In the genomic region with DNA sequence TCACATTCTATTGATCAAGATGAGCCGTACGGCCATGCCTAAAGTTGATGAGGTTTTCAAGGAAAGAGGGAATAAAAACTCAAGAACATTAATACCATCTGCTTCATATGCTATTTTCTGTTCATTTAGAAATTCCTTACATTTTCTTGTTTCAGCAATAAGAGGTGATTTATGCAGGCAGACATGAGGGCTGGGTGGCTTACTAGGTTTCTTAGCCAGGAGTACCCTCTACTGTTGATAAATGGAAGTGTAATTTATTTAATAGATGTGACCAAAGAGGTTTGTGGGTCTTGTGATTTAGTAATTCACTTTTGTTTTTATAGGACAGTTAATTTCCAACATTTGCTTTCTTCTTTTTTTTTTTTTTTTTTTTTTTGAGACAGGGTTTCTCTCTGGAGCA, we compare ENCODE assay signal across 8 cellular contexts. TPM values are rescaled to one million over a fixed set of nuclear protein-coding genes. Genes with fewer than 3 reads are reported as not detected.
DNase-seq lines count a peak whose midpoint lies in the region; ATAC-seq, FAIRE-seq and TF ChIP-seq lines count a peak whose summit lies in the region.

No MANE protein-coding gene starts in this region.

- H3K36me3 ChIP-seq in adrenal gland (replicated peaks in 1 of 2): no peaks in the 10 kb centered on the region

- peaks cover 0 to 3% (median 0%) of the 10 kb centered on the region in 7 donors for H3K9me3 Mint-ChIP-seq in CD14-positive monocyte

- no peak overlapping the region for H3K4me3 Mint-ChIP-seq in CD14-positive monocyte

- H3K27me3 Mint-ChIP-seq in CD14-positive monocyte (ENCODE audit: low read depth in 3 of 3): peaks cover 0 to 3% (median 2%) of the 10 kb centered on the region in 3 donors

- H3K27me3 ChIP-seq in adrenal gland: no peaks in the 10 kb centered on the region

- no peak for DNase-seq in CD14-positive monocyte (ENCODE audit: low spot score)
- DNase-seq in GM12891 (ENCODE audit: insufficient read length, low spot score): no peak
- DNase-seq in NCI-H2081 (lab: John Stamatoyannopoulos, UW): peak; percentile 3 to 20
- peak in 1 of 7 donors; percentile 11 for DNase-seq in adrenal gland
- DNase-seq in kidney tubule cell (ENCODE audit: low spot score): peak; percentile 55
- no peak for DNase-seq in COLO668 (lab: John Stamatoyannopoulos, UW; ENCODE audit: unreplicated experiment)
- no peak for DNase-seq in T1000 (lab: John Stamatoyannopoulos, UW)

- H3K4me3 ChIP-seq in adrenal gland: no peak overlapping the region

- H3K27ac Mint-ChIP-seq in CD14-positive monocyte: no peak overlapping the region

- TF ChIP-seq CTCF in CD14-positive monocyte (IDR thresholded peaks at IDR 0.05) (peak; percentile 45), adrenal gland (IDR thresholded peaks at IDR 0.05) (peak; percentile 15 to 68 (median 60))

- H3K4me1 Mint-ChIP-seq in CD14-positive monocyte: peaks cover 4% of the 10 kb centered on the region

- no peak for ATAC-seq in GM18873 (IDR thresholded peaks at IDR 0.05; ENCODE audit: low FRiP score, unreplicated experiment)

- H3K4me1 ChIP-seq in adrenal gland (replicated peaks in 1 of 2): no peaks in the 10 kb centered on the region

- no peak for TF ChIP-seq POLR2A in GM12891 (IDR thresholded peaks at IDR 0.05; ENCODE audit: low read depth, low read length)
- TF ChIP-seq POLR2A in adrenal gland (IDR thresholded peaks at IDR 0.05): no peak

- H3K9me3 ChIP-seq in adrenal gland (replicated peaks in 1 of 3): no peaks in the 10 kb centered on the region

- no peak overlapping the region for H3K27ac ChIP-seq in adrenal gland

- FAIRE-seq in GM12891 (lab: Jason Lieb, UNC): peak; percentile 13

- 75 to 91% (median 81%) methylated on average over 2 of the region's 2 CpGs for WGBS in adrenal gland, 4 donors

- no peaks in the 10 kb centered on the region for H3K36me3 Mint-ChIP-seq in CD14-positive monocyte

- intact Hi-C loops in CD14-positive monocyte (cut with micrococcal nuclease): no loop called here
- intact Hi-C loops in adrenal gland (cut with DNase I): no loop called here

TF ChIP-seq in GM12891, 5 proteins besides CTCF, POLR2A, EP300 and RAD21:
- no peak for TF ChIP-seq SPI1 (IDR thresholded peaks at IDR 0.05; ENCODE audit: low read depth, low read length)
- TF ChIP-seq PAX5 (IDR thresholded peaks at IDR 0.05; ENCODE audit: insufficient read depth, low read length, severe bottlenecking): no peak
- no peak for TF ChIP-seq POLR2AphosphoS5 (IDR thresholded peaks at IDR 0.05; ENCODE audit: low read depth, low read length)
- no peak for TF ChIP-seq TAF1 (IDR thresholded peaks at IDR 0.05; ENCODE audit: low read depth, low read length)
- TF ChIP-seq POU2F2 (IDR thresholded peaks at IDR 0.05; ENCODE audit: low read depth, low read length): no peak

RNA-seq across cellular contexts. Expression of a gene that starts 6.4 kb away (rescaled TPM):
- not detected for polyA plus RNA-seq in CD14-positive monocyte
- not detected for polyA plus RNA-seq in GM12891 (2012; ENCODE audit: low read depth, missing spikeins)
- not detected for total RNA-seq in adrenal gland
- not detected for polyA plus RNA-seq in adrenal gland

RNA-seq across cellular contexts. Expression of a gene that starts 35.6 kb away (rescaled TPM):
- polyA plus RNA-seq in CD14-positive monocyte (100 to 1,000 TPM; 120 to 135 TPM), adrenal gland (10 to 100 TPM; 34.4 to 60.8 (median 53.0) TPM)
- 15.4 TPM for polyA plus RNA-seq in GM12891 (2012; ENCODE audit: low read depth, missing spikeins)
- 100 to 1,000 TPM in 1 of 8 donors, 10 to 100 TPM in 7; 47.3 to 188 (median 59.6) TPM for total RNA-seq in adrenal gland

RNA-seq across cellular contexts. Expression of a gene that starts 45.3 kb away (rescaled TPM):
- polyA plus RNA-seq in CD14-positive monocyte (10 to 100 TPM in 1 of 2 donors, 1 to 10 TPM in 1; 8.1 to 15.3 TPM), adrenal gland (10 to 100 TPM; 40.5 to 50.1 (median 47.6) TPM)
- 31.8 TPM for polyA plus RNA-seq in GM12891 (2012; ENCODE audit: low read depth, missing spikeins)
- total RNA-seq in adrenal gland: 10 to 100 TPM in 6 of 8 donors, 1 to 10 TPM in 2; 5.3 to 49.2 (median 24.8) TPM

Comparison
In these comparisons a context has a peak if more than half of its experiments do, and no peak if none do; other contexts are left out.
1. DNase-seq: peak in NCI-H2081 (2 of 2) and kidney tubule cell (single experiment); none in CD14-positive monocyte (single experiment), GM12891 (single experiment), COLO668 (single experiment) and T1000 (single experiment).